Comparison of ENCODE assay signal across 8 cellular contexts in the genomic region with DNA sequence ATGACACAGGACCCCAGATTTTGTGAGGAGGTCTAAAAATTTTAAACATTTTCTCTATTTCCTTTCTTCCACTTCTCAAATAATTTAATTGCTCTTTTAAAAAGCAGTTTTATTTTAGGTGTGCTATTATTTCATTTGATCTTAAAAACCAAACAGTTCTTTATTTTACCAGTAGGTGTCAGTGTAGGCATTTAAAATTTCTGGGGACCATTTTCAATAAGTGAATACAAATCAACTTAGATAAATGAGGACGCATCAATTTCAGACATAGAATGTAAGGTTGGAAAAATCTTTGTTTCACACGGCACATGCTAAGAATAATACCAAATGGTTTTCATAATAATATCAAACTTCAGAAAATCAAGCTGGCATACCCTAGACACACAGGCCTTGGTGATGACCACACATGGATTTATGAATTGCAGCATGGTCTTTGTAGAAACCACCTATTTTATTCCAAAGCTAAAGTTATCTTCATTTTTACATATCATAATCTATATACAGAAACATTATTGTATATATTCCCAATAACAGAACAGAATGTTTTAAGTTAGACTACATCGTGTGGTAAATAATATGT.
DNase-seq lines count a peak whose midpoint lies in the region; TF ChIP-seq lines count a peak whose summit lies in the region.

No MANE protein-coding gene starts in this region.

- WGBS in adrenal gland, 4 donors: 35 to 45% (median 43%) methylated on average over 3 of the region's 3 CpGs

- no peak for TF ChIP-seq POLR2A in adrenal gland (IDR thresholded peaks at IDR 0.05)

- H3K27me3 ChIP-seq in adrenal gland: peaks cover 4% of the 10 kb centered on the region

- no peak overlapping the region for H3K4me3 Mint-ChIP-seq in activated CD4-positive, alpha-beta memory T cell treated with anti-CD3 and anti-CD28 coated beads, Interleukin-2, amount 10 ng/mL, durations not matched to agents 7 days and 5 days

- no peaks in the 10 kb centered on the region for H3K9me3 Mint-ChIP-seq in activated CD4-positive, alpha-beta memory T cell treated with anti-CD3 and anti-CD28 coated beads, Interleukin-2, amount 10 ng/mL, durations not matched to agents 7 days and 5 days

- intact Hi-C loops in adrenal gland (cut with DNase I): loop anchor here in 1 of 2 donors (5.0 kb wide), 1 partner anchor 589 kb away; no protein-coding TSS in a partner anchor

- H3K27ac Mint-ChIP-seq in activated CD4-positive, alpha-beta memory T cell treated with anti-CD3 and anti-CD28 coated beads, Interleukin-2, amount 10 ng/mL, durations not matched to agents 7 days and 5 days: no peak overlapping the region

- H3K27ac ChIP-seq in adrenal gland: no peak overlapping the region

- H3K9me3 ChIP-seq in adrenal gland (replicated peaks in 1 of 3): no peaks in the 10 kb centered on the region

- peak; percentile 55 to 74 (median 68) for TF ChIP-seq CTCF in adrenal gland (IDR thresholded peaks at IDR 0.05)

- peaks cover 10% of the 10 kb centered on the region for H3K27me3 Mint-ChIP-seq in activated CD4-positive, alpha-beta memory T cell treated with anti-CD3 and anti-CD28 coated beads, Interleukin-2, amount 10 ng/mL, durations not matched to agents 7 days and 5 days

- no peaks in the 10 kb centered on the region for H3K36me3 Mint-ChIP-seq in activated CD4-positive, alpha-beta memory T cell treated with anti-CD3 and anti-CD28 coated beads, Interleukin-2, amount 10 ng/mL, durations not matched to agents 7 days and 5 days (ENCODE audit: low read depth)

- DNase-seq in GM04504 (ENCODE audit: low read depth): peak; percentile 13
- DNase-seq in NCI-H1092 treated with DMSO at 0.1 percent for 48 hours (lab: John Stamatoyannopoulos, UW): peak; percentile 69
- no peak for DNase-seq in adrenal gland
- peak; percentile 62 for DNase-seq in kidney glomerular epithelial cell (lab: John Stamatoyannopoulos, UW)
- no peak for DNase-seq in germinal center (ENCODE audit: low spot score)
- DNase-seq in UCSD-AML1 (lab: John Stamatoyannopoulos, UW; ENCODE audit: unreplicated experiment): no peak
- no peak for DNase-seq in activated CD4-positive, alpha-beta memory T cell treated with anti-CD3 and anti-CD28 coated beads, Interleukin-2, amount 10 ng/mL, durations not matched to agents 7 days and 5 days
- no peak for DNase-seq in iPS-NIHi7 (ENCODE audit: extremely low spot score)

- CTCF ChIA-PET in activated CD4-positive, alpha-beta memory T cell treated with anti-CD3 and anti-CD28 coated beads, Interleukin-2, amount 10 ng/mL, durations not matched to agents 7 days and 5 days (lab: Charles Lee): interaction anchor here (0.8 to 2.9 kb wide), 7 partner anchors 8 to 1345 kb away, joined by 3 to 10 read pairs (median 3); no protein-coding TSS in a partner anchor

- H3K4me1 ChIP-seq in adrenal gland (replicated peaks in 1 of 2): no peaks in the 10 kb centered on the region

- POLR2A ChIA-PET in activated CD4-positive, alpha-beta memory T cell treated with anti-CD3 and anti-CD28 coated beads, Interleukin-2, amount 10 ng/mL, durations not matched to agents 7 days and 5 days (lab: Charles Lee): no interaction called here

- no peaks in the 10 kb centered on the region for H3K4me1 Mint-ChIP-seq in activated CD4-positive, alpha-beta memory T cell treated with anti-CD3 and anti-CD28 coated beads, Interleukin-2, amount 10 ng/mL, durations not matched to agents 7 days and 5 days

- H3K36me3 ChIP-seq in adrenal gland (replicated peaks in 1 of 2): no peaks in the 10 kb centered on the region

- no peak overlapping the region for H3K4me3 ChIP-seq in adrenal gland

Comparison
In these comparisons a context has a peak if more than half of its experiments do, and no peak if none do; other contexts are left out.
1. DNase-seq: peak in GM04504 (single experiment), NCI-H1092 treated with DMSO at 0.1 percent for 48 hours (single experiment) and kidney glomerular epithelial cell (single experiment); none in adrenal gland (0 of 7), germinal center (single experiment), UCSD-AML1 (single experiment), activated CD4-positive, alpha-beta memory T cell treated with anti-CD3 and anti-CD28 coated beads, Interleukin-2, amount 10 ng/mL, durations not matched to agents 7 days and 5 days (single experiment) and iPS-NIHi7 (single experiment).